8 cellular contexts compared by ENCODE assay signal in genomic region chr2:130332271-130333073, GRCh38. TPM values are rescaled to one million over a fixed set of nuclear protein-coding genes. Genes with fewer than 3 reads are reported as not detected.
DNase-seq lines count a peak whose midpoint lies in the region; ATAC-seq and TF ChIP-seq lines count a peak whose summit lies in the region.

No MANE protein-coding gene starts in this region.

- H3K27me3 ChIP-seq in prostate gland (replicated peaks; ENCODE audit: insufficient read depth): no peaks in the 10 kb centered on the region
- H3K27me3 ChIP-seq in uterus: no peaks in the 10 kb centered on the region

- TF ChIP-seq RAD21 in Ishikawa (IDR thresholded peaks at IDR 0.05; ENCODE audit: low read depth): peak; percentile 96

- no peaks in the 10 kb centered on the region for H3K36me3 ChIP-seq in SK-N-MC (ENCODE audit: insufficient read depth, low read length)
- H3K36me3 ChIP-seq in prostate gland: no peaks in the 10 kb centered on the region
- no peaks in the 10 kb centered on the region for H3K36me3 ChIP-seq in uterus

- 21% methylated on average over 29 of the region's 29 CpGs for WGBS in prostate gland

- TF ChIP-seq POLR2A in prostate gland (IDR thresholded peaks at IDR 0.05): no peak
- TF ChIP-seq POLR2A in uterus (IDR thresholded peaks at IDR 0.05): no peak

- no peak overlapping the region for H3K9ac ChIP-seq in SK-N-MC (ENCODE audit: insufficient read length)

- TF ChIP-seq EP300 in Ishikawa (IDR thresholded peaks at IDR 0.05; ENCODE audit: borderline replicate concordance): no peak

- H3K4me3 ChIP-seq in SK-N-MC (peak overlapping the region; percentile 57; the same call in 1 of the 2 replicates), prostate gland (no peak overlapping the region), uterus (no peak overlapping the region)

- DNase-seq in ELF-1 (ENCODE audit: low read depth, low spot score): peak; percentile 85
- no peak for DNase-seq in SK-N-MC (ENCODE audit: low read depth, low spot score)
- peak; percentile 72 for DNase-seq in activated naive CD4-positive, alpha-beta T cell treated with anti-CD3 and anti-CD28 coated beads, Interleukin-2, amount 50 U/mL, for 16 hours
- peak; percentile 78 for DNase-seq in glomerular visceral epithelial cell (ENCODE audit: extremely low spot score)
- peak; percentile 60 for DNase-seq in prostate gland (ENCODE audit: low spot score)
- DNase-seq in uterus: peak; percentile 82

- H3K27ac ChIP-seq in SK-N-MC (no peak overlapping the region), prostate gland (no peak overlapping the region), uterus (peak overlapping the region in 1 of 2 donors; percentile 51)

- H3K4me1 ChIP-seq in prostate gland (replicated peaks) (no peaks in the 10 kb centered on the region), uterus (no peaks in the 10 kb centered on the region)

- peak; percentile 73 for ATAC-seq in GM21529 (IDR thresholded peaks at IDR 0.05; ENCODE audit: unreplicated experiment)

- peak; percentile 76 to 93 (median 92) for TF ChIP-seq CTCF in prostate gland (IDR thresholded peaks at IDR 0.05)
- TF ChIP-seq CTCF in uterus (IDR thresholded peaks at IDR 0.05): peak; percentile 82 to 92 (median 88)

- no peaks in the 10 kb centered on the region for H3K9me3 ChIP-seq in SK-N-MC (ENCODE audit: low read depth, low read length)
- no peaks in the 10 kb centered on the region for H3K9me3 ChIP-seq in prostate gland
- no peaks in the 10 kb centered on the region for H3K9me3 ChIP-seq in uterus

- intact Hi-C loops in prostate gland (cut with DNase I) (loop anchor here (2.0 kb wide), 1 partner anchor 152 kb away; the partner anchor contains the start of gene SMPD4), uterus (cut with DNase I; ENCODE audit: low total_unique reads) (loop anchor here (10.0 kb wide), 1 partner anchor 148 kb away; the partner anchor contains the start of genes MZT2B and SMPD4)

TF ChIP-seq in Ishikawa, 13 proteins besides CTCF, POLR2A, EP300 and RAD21:
- TF ChIP-seq TEAD4 (IDR thresholded peaks at IDR 0.05) (no peak), MAX (IDR thresholded peaks at IDR 0.05) (0 out of 2 replicates have a peak, but pooled peaks have one; percentile 14)

RNA-seq across cellular contexts. Expression of gene IMP4, which starts 10.2 kb away (rescaled TPM):
- total RNA-seq in prostate gland (100 to 1,000 TPM in 1 of 2 donors, 10 to 100 TPM in 1; 71.4 to 106 TPM), uterus (10 to 100 TPM; 25.1 to 51.8 (median 43.3) TPM)

RNA-seq across cellular contexts. Expression of gene PTPN18, which starts 23.4 kb away (rescaled TPM):
- total RNA-seq in prostate gland (10 to 100 TPM; 37.1 to 93.6 TPM), uterus (10 to 100 TPM; 29.6 to 65.6 (median 46.3) TPM)
